Comparison of ENCODE assay signal across 8 cellular contexts in genomic region chr12:108511633-108512540, GRCh38. TPM values are rescaled to one million over a fixed set of nuclear protein-coding genes. Genes with fewer than 3 reads are reported as not detected.
DNase-seq lines count a peak whose midpoint lies in the region; ATAC-seq lines count a peak whose summit lies in the region.

No MANE protein-coding gene starts in this region.

- peak overlapping the region; percentile 41 for H3K27ac Mint-ChIP-seq in activated naive CD8-positive, alpha-beta T cell

- intact Hi-C loops in left ventricle myocardium superior (cut with micrococcal nuclease) (no loop called here), aorta (cut with DNase I) (loop anchor here (2.0 to 5.0 kb wide), 4 partner anchors 210 to 520 kb away; no protein-coding TSS in a partner anchor)

- ATAC-seq in left ventricle myocardium superior: no peak
- no peak for ATAC-seq in aorta (ENCODE audit: low FRiP score)

- no peak overlapping the region for H3K4me3 ChIP-seq in MG63
- no peak overlapping the region for H3K4me3 ChIP-seq in aorta (ENCODE audit: low read length in 2 of 2)

- H3K4me3 Mint-ChIP-seq in activated naive CD8-positive, alpha-beta T cell: peak overlapping the region; percentile 20

- no peaks in the 10 kb centered on the region for H3K4me1 ChIP-seq in aorta (ENCODE audit: control insufficient read depth in 1 of 2, insufficient read depth in 2 of 2, low read length in 2 of 2)

- peaks cover 17% of the 10 kb centered on the region for H3K4me1 Mint-ChIP-seq in activated naive CD8-positive, alpha-beta T cell (ENCODE audit: low read depth)

- peaks cover 3% of the 10 kb centered on the region; the same call in 1 of the 2 replicates for H3K27me3 ChIP-seq in MG63
- no peaks in the 10 kb centered on the region for H3K27me3 ChIP-seq in aorta (ENCODE audit: control insufficient read depth in 1 of 2, insufficient read depth in 2 of 2, low read length in 1 of 2)

- no peaks in the 10 kb centered on the region for H3K27me3 Mint-ChIP-seq in activated naive CD8-positive, alpha-beta T cell

- H3K36me3 ChIP-seq in MG63 (no peaks in the 10 kb centered on the region; the same call in 1 of the 2 replicates), aorta (ENCODE audit: control insufficient read depth in 1 of 2, insufficient read depth in 2 of 2, low read length in 1 of 2) (no peaks in the 10 kb centered on the region)

- H3K27ac ChIP-seq in aorta (ENCODE audit: low read depth in 1 of 2, low read length in 2 of 2): no peak overlapping the region

- peak; percentile 51 to 73 for DNase-seq in NCI-H2081 (lab: John Stamatoyannopoulos, UW)
- no peak for DNase-seq in NCI-H2081 treated with DMSO at 0.1 percent for 48 hours (lab: John Stamatoyannopoulos, UW)
- peak; percentile 57 for DNase-seq in MG63
- DNase-seq in SK-N-DZ (ENCODE audit: low spot score): peak; percentile 74
- DNase-seq in left ventricle myocardium superior: peak; percentile 64
- peak; percentile 30 for DNase-seq in pulmonary artery endothelial cell (ENCODE audit: low read depth, low spot score)
- DNase-seq in aorta: peak; percentile 74 to 85

- no peaks in the 10 kb centered on the region for H3K9me3 Mint-ChIP-seq in activated naive CD8-positive, alpha-beta T cell (ENCODE audit: low read depth)

- H3K36me3 Mint-ChIP-seq in activated naive CD8-positive, alpha-beta T cell: no peaks in the 10 kb centered on the region

- WGBS in aorta, 2 donors: 12% methylated on average over 15 of the region's 15 CpGs

- H3K9me3 ChIP-seq in MG63: no peaks in the 10 kb centered on the region
- H3K9me3 ChIP-seq in aorta (ENCODE audit: control insufficient read depth, low read length): no peaks in the 10 kb centered on the region

RNA-seq across cellular contexts. Expression of gene FICD, which starts 3.2 kb away (rescaled TPM):
- 0.62 and 1.6 TPM in 2 replicates for total RNA-seq in MG63 (2014; rRNA removed; shearing (Covaris generic); ENCODE audit: low replicate concordance)
- polyA plus RNA-seq in SK-N-DZ (2014; cell fraction: cytosol; rRNA removed): 2.5 and 2.6 TPM in 2 replicates
- polyA plus RNA-seq in SK-N-DZ (2014; cell fraction: nucleus; rRNA removed): 4.2 and 5.0 TPM in 2 replicates
- total RNA-seq in left ventricle myocardium superior (3.2 TPM), pulmonary artery endothelial cell (8.2 and 11.4 TPM in 2 replicates), aorta (10 to 100 TPM in 1 of 2 donors, 1 to 10 TPM in 1; 6.5 to 14.5 TPM)
- 1 to 10 TPM in 1 of 2 donors, under 1 TPM in 1; 0.63 to 3.7 TPM for polyA plus RNA-seq in aorta

RNA-seq across cellular contexts. Expression of gene SART3, which starts 49.1 kb away (rescaled TPM):
- total RNA-seq in MG63 (2014; rRNA removed; shearing (Covaris generic); ENCODE audit: low replicate concordance): 27.6 and 62.9 TPM in 2 replicates
- 88.6 and 93.4 TPM in 2 replicates for polyA plus RNA-seq in SK-N-DZ (2014; cell fraction: cytosol; rRNA removed)
- 90.4 and 90.9 TPM in 2 replicates for polyA plus RNA-seq in SK-N-DZ (2014; cell fraction: nucleus; rRNA removed)
- total RNA-seq in left ventricle myocardium superior (24.7 TPM), pulmonary artery endothelial cell (74.3 and 77.2 TPM in 2 replicates), aorta (10 to 100 TPM; 49.3 to 51.3 TPM)
- 10 to 100 TPM; 11.5 to 20.6 TPM for polyA plus RNA-seq in aorta

RNA-seq across cellular contexts. Expression of gene ISCU, which starts 50.5 kb away (rescaled TPM):
- total RNA-seq in MG63 (2014; rRNA removed; shearing (Covaris generic); ENCODE audit: low replicate concordance): 130 and 156 TPM in 2 replicates
- polyA plus RNA-seq in SK-N-DZ (2014; cell fraction: cytosol; rRNA removed): 91.8 and 103 TPM in 2 replicates
- 135 and 155 TPM in 2 replicates for polyA plus RNA-seq in SK-N-DZ (2014; cell fraction: nucleus; rRNA removed)
- total RNA-seq in left ventricle myocardium superior (468 TPM), pulmonary artery endothelial cell (93.0 and 93.8 TPM in 2 replicates), aorta (100 to 1,000 TPM; 129 to 144 TPM)
- polyA plus RNA-seq in aorta: 100 to 1,000 TPM; 261 to 297 TPM
